In the genomic region with DNA sequence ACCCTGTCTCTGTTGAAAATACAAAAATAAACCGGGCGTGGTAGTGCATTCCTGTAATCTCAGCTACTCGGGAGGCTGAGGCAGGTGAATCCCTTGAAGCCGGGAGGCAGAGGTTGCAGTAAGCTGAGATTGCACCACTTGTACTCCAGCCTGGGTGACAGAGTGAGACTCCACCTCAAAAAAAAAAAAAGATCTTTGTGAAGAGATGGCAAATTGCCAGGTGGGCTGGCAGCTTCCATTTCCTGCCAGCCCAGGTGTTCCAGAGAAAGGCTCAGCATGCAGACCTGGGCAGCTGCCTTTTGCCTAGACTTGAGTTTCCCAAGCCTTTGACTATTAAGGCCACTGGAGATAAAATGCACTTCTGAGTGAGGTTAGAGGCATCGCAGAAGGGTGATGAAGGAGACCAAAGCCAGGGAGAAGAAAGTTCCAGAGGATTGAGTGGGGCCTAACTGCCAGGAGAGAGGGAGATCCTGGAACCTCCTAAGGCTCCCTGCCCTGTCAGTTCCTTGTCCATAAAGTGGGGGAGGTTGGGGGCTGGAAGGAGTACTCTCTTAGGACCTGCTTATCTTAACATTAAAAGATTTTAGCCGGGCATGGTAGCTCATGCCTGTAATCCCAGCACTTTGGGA, we compare ENCODE assay signal across 10 cellular contexts. TPM values are rescaled to one million over a fixed set of nuclear protein-coding genes. Genes with fewer than 3 reads are reported as not detected.
A peak's percentile ranks its signal among the peaks of the same experiment; 100 is the strongest.
DNase-seq lines count a peak whose midpoint lies in the region; ATAC-seq and TF ChIP-seq lines count a peak whose summit lies in the region.
"Had no signal": no experiment of that assay in that cellular context is flagged by ENCODE, and none has a peak within 500 bp of the region (broad histone marks: within the 10 kb centered on the region; RNA-seq: fewer than 3 reads in every experiment).

No MANE protein-coding gene starts in this region.

- H3K23ac ChIP-seq in IMR-90 (ENCODE audit: low read depth, low read length) = no peak overlapping the region

- H3K9me1 ChIP-seq in IMR-90 (ENCODE audit: insufficient read depth, low read length) = peaks cover 18% of the 10 kb centered on the region

- in situ Hi-C loops in IMR-90 (cut with MboI; ENCODE audit: low sequenced_read_pairs) = no loop called here
- in situ Hi-C loops in gastrocnemius medialis (cut with MboI; ENCODE audit: low sequenced_read_pairs in 4 of 4) = no loop called here

- POLR2A ChIA-PET in IMR-90 (lab: Charles Lee; ENCODE audit: unreplicated experiment) = no interaction called here
- POLR2A ChIA-PET in MCF 10A (lab: Yijun Ruan, JAX) = interaction anchor here (0.6 to 27.1 kb wide), 17 partner anchors 9 to 292 kb away, joined by 3 to 902 read pairs (median 5); partner anchors contain the start of gene DDIT4

- peak overlapping the region; percentile 34; the same call in 1 of the 2 replicates for H2BK120ac ChIP-seq in IMR-90 (ENCODE audit: low read depth, low read length)

- H3K9me3 ChIP-seq in IMR-90 (ENCODE audit: control insufficient read depth, insufficient read depth, low read length) (no peaks in the 10 kb centered on the region), gastrocnemius medialis (no peaks in the 10 kb centered on the region)

- no peak overlapping the region for H3K4me2 ChIP-seq in IMR-90 (ENCODE audit: low read depth, low read length)

- peaks cover 29% of the 10 kb centered on the region for H3K4me1 Mint-ChIP-seq in MCF 10A (ENCODE audit: insufficient read depth, unreplicated experiment)

- BruUV-seq in IMR-90 (replicated peaks; lab: Mats Ljungman, UMichigan) (no TSS peak), MCF 10A (replicated peaks; lab: Mats Ljungman, UMichigan) (no TSS peak)

- H3K9ac ChIP-seq in IMR-90 (ENCODE audit: low read depth, low read length) = no peak overlapping the region

- H3K79me1 ChIP-seq in IMR-90 (ENCODE audit: low read depth in 1 of 2, low read length in 2 of 2) = no peaks in the 10 kb centered on the region

- H3K56ac ChIP-seq in IMR-90 (ENCODE audit: extremely low read depth, insufficient read depth, low read length) = no peak overlapping the region

- peak overlapping the region; percentile 93 for H3K27ac Mint-ChIP-seq in MCF 10A (ENCODE audit: low read depth, unreplicated experiment)

- 0 out of 3 replicates have a peak overlapping the region, but pooled peaks have one; percentile 46 for H2BK15ac ChIP-seq in IMR-90 (ENCODE audit: low read depth, low read length)

- no peak overlapping the region for H4K5ac ChIP-seq in IMR-90 (ENCODE audit: low read depth, low read length)

- no peak overlapping the region for H3K14ac ChIP-seq in IMR-90 (replicated peaks; ENCODE audit: low read depth, low read length)

- H3K36me3 ChIP-seq in IMR-90 (ENCODE audit: control insufficient read depth, insufficient read depth, low read length) (no peaks in the 10 kb centered on the region), gastrocnemius medialis (no peaks in the 10 kb centered on the region)

- no peak overlapping the region; the same call in 1 of the 2 replicates for H4K91ac ChIP-seq in IMR-90 (ENCODE audit: insufficient read depth, low read depth, low read length)

- H2AFZ ChIP-seq in IMR-90 (replicated peaks; ENCODE audit: low read length, poor library complexity) = no peak overlapping the region

- H3K4me3 Mint-ChIP-seq in MCF 10A (ENCODE audit: unreplicated experiment) = peak overlapping the region; percentile 30

- intact Hi-C loops in IMR-90 (cut with micrococcal nuclease) (no loop called here), MCF 10A (cut with micrococcal nuclease) (no loop called here), gastrocnemius medialis (cut with DNase I; ENCODE audit: low total_unique reads) (no loop called here)

- H3K36me3 Mint-ChIP-seq in MCF 10A (ENCODE audit: insufficient read depth, unreplicated experiment) = no peaks in the 10 kb centered on the region

- no peak overlapping the region for H3K18ac ChIP-seq in IMR-90 (ENCODE audit: low read depth, low read length)

- CTCF ChIA-PET in IMR-90 (lab: Yijun Ruan, JAX) (no interaction called here), MCF 10A (lab: Yijun Ruan, JAX) (interaction anchor here (0.6 to 1.9 kb wide), 6 partner anchors 10 to 74 kb away, joined by 3 to 6 read pairs (median 4); partner anchors contain the start of gene DDIT4)

- H4K8ac ChIP-seq in IMR-90 (ENCODE audit: low read depth in 2 of 2, low read length in 2 of 2) = no peak overlapping the region

- dilution Hi-C loops in IMR-90 (cut with HindIII; ENCODE audit: low sequenced_read_pairs, unreplicated experiment) = no loop called here

- H3K4me3 ChIP-seq in IMR-90 (ENCODE audit: insufficient read depth, low read depth, low read length) (no peak overlapping the region), gastrocnemius medialis (no peak overlapping the region)

- H2BK20ac ChIP-seq in IMR-90 (ENCODE audit: low read depth, low read length) = no peak overlapping the region

- peaks cover 21% of the 10 kb centered on the region for H3K4me1 ChIP-seq in IMR-90 (ENCODE audit: control insufficient read depth, insufficient read depth, low read length)
- peaks cover 20 to 32% of the 10 kb centered on the region in 2 donors for H3K4me1 ChIP-seq in gastrocnemius medialis

- TF ChIP-seq CTCF in IMR-90 (conservative IDR thresholded peaks at IDR 0.05; ENCODE audit: low read depth, low read length) (no peak), MCF 10A (IDR thresholded peaks at IDR 0.05; ENCODE audit: unreplicated experiment) (no peak), gastrocnemius medialis (IDR thresholded peaks at IDR 0.05 in 4 of 5, conservative IDR thresholded peaks at IDR 0.05 in 1 of 5) (no peak)

- no peak for TF ChIP-seq POLR2A in IMR-90 (IDR thresholded peaks at IDR 0.05; ENCODE audit: low read depth, low read length)
- no peak for TF ChIP-seq POLR2A in gastrocnemius medialis (IDR thresholded peaks at IDR 0.05)

- no peak overlapping the region for H2BK5ac ChIP-seq in IMR-90 (ENCODE audit: low read depth, low read length, poor library complexity, severe bottlenecking)

- H3K27me3 ChIP-seq in IMR-90 (ENCODE audit: control insufficient read depth, insufficient read depth, low read length) = no peaks in the 10 kb centered on the region
- no peaks in the 10 kb centered on the region for H3K27me3 ChIP-seq in gastrocnemius medialis

- H3K9me3 Mint-ChIP-seq in MCF 10A (ENCODE audit: unreplicated experiment) = no peaks in the 10 kb centered on the region

- H2AK9ac ChIP-seq in IMR-90 (replicated peaks; ENCODE audit: low read depth, low read length, poor library complexity) = no peak overlapping the region

- WGBS in IMR-90 (ENCODE audit: extremely low coverage in 2 of 2, insufficient read length in 1 of 2), 2 experiments = 91% methylated on average over 3 of the region's 6 CpGs; no CpG with 5 or more reads in 1 of the 2 experiments

- no peak for DNase-seq in IMR-90
- peak; percentile 64 for DNase-seq in NCI-H2196 treated with DMSO at 0.1 percent for 48 hours (lab: John Stamatoyannopoulos, UW; ENCODE audit: unreplicated experiment)
- DNase-seq in MCF 10A (ENCODE audit: unreplicated experiment) = peak; percentile 94
- peak in 1 of 2 donors; percentile 47 for DNase-seq in gastrocnemius medialis
- no peak for DNase-seq in midbrain (lab: John Stamatoyannopoulos, UW)
- DNase-seq: amniotic stem cell, nucleus accumbens had no signal

- H3K27me3 Mint-ChIP-seq in MCF 10A (ENCODE audit: insufficient read depth, unreplicated experiment) = no peaks in the 10 kb centered on the region

- ATAC-seq in IMR-90 (ENCODE audit: low read depth) (no peak), gastrocnemius medialis (peak in 1 of 2 donors; percentile 0), GM21390 (IDR thresholded peaks at IDR 0.05; ENCODE audit: unreplicated experiment) (no peak), HG03571 (IDR thresholded peaks at IDR 0.05; ENCODE audit: unreplicated experiment) (no peak)
- ATAC-seq in activated CD4-positive, CD25-positive, alpha-beta regulatory T cell treated with anti-CD3 and anti-CD28 coated beads, Interleukin-2, amount 50 U/mL, for 24 hours = no peak

- no peak overlapping the region; the same call in 1 of the 2 replicates for H3K4ac ChIP-seq in IMR-90 (ENCODE audit: low read depth, low read length)

- TF ChIP-seq RAD21 in IMR-90 (IDR thresholded peaks at IDR 0.05; ENCODE audit: low read length) = no peak

- no peaks in the 10 kb centered on the region for H4K20me1 ChIP-seq in IMR-90 (ENCODE audit: insufficient read depth, low read length)

- H2AK5ac ChIP-seq in IMR-90 (ENCODE audit: low read depth, low read length) = no peak overlapping the region

- H3K27ac ChIP-seq in IMR-90 (ENCODE audit: insufficient read depth, low read length) (no peak overlapping the region), gastrocnemius medialis (peak overlapping the region; percentile 38 to 98 (median 58))

TF ChIP-seq in IMR-90, 13 proteins besides CTCF, POLR2A, EP300 and RAD21 (continues in another document):
- TF ChIP-seq MXI1 (IDR thresholded peaks at IDR 0.05; ENCODE audit: borderline replicate concordance, low read depth, low read length) (no peak), RCOR1 (IDR thresholded peaks at IDR 0.05; ENCODE audit: insufficient replicate concordance, low read length) (no peak), SMC3 (IDR thresholded peaks at IDR 0.05; ENCODE audit: low read depth, low read length) (no peak), MAFK (IDR thresholded peaks at IDR 0.05; ENCODE audit: low read depth, low read length) (no peak), NFE2L2 (IDR thresholded peaks at IDR 0.05; ENCODE audit: low read depth, low read length) (no peak), MAZ (IDR thresholded peaks at IDR 0.05; ENCODE audit: borderline replicate concordance, low read depth, low read length) (no peak)

RNA-seq across cellular contexts. Expression of gene DDIT4, which starts 10.0 kb away (rescaled TPM):
- 108 and 110 TPM in 2 replicates for total RNA-seq in IMR-90 (2012; rRNA removed)
- polyA plus RNA-seq in IMR-90 (2012; rRNA removed) = 31.0 and 59.6 TPM in 2 replicates
- polyA plus RNA-seq in IMR-90 (2012; cell fraction: cytosol; rRNA removed) = 38.8 and 80.6 TPM in 2 replicates
- polyA plus RNA-seq in IMR-90 (2012; cell fraction: nucleus; rRNA removed; ENCODE audit: low replicate concordance) = 80.3 and 93.3 TPM in 2 replicates
- 698 and 872 TPM in 2 replicates for total RNA-seq in MCF 10A (2022)
- 100 to 1,000 TPM; 296 to 667 (median 319) TPM for total RNA-seq in gastrocnemius medialis

RNA-seq across cellular contexts. Expression of gene ASCC1, which starts 47.7 kb away (rescaled TPM):
- 21.0 and 21.9 TPM in 2 replicates for total RNA-seq in IMR-90 (2012; rRNA removed)
- 12.3 and 15.9 TPM in 2 replicates for polyA plus RNA-seq in IMR-90 (2012; rRNA removed)
- 5.2 and 5.6 TPM in 2 replicates for polyA plus RNA-seq in IMR-90 (2012; cell fraction: cytosol; rRNA removed)
- polyA plus RNA-seq in IMR-90 (2012; cell fraction: nucleus; rRNA removed; ENCODE audit: low replicate concordance) = 1.5 and 9.0 TPM in 2 replicates
- 26.3 and 31.6 TPM in 2 replicates for total RNA-seq in MCF 10A (2022)
- 10 to 100 TPM; 26.1 to 31.1 (median 29.6) TPM for total RNA-seq in gastrocnemius medialis

RNA-seq across cellular contexts. Expression of gene ANAPC16, which starts 47.9 kb away (rescaled TPM):
- 26.3 and 35.3 TPM in 2 replicates for total RNA-seq in IMR-90 (2012; rRNA removed)
- 17.4 and 25.2 TPM in 2 replicates for polyA plus RNA-seq in IMR-90 (2012; rRNA removed)
- polyA plus RNA-seq in IMR-90 (2012; cell fraction: cytosol; rRNA removed) = 11.2 and 14.4 TPM in 2 replicates
- polyA plus RNA-seq in IMR-90 (2012; cell fraction: nucleus; rRNA removed; ENCODE audit: low replicate concordance) = 4.8 and 19.4 TPM in 2 replicates
- 97.0 and 110 TPM in 2 replicates for total RNA-seq in MCF 10A (2022)
- total RNA-seq in gastrocnemius medialis = 100 to 1,000 TPM in 2 of 4 donors, 10 to 100 TPM in 2; 70.9 to 168 (median 105) TPM

Comparison
In these comparisons a context has a peak if more than half of its experiments do, and no peak if none do; other contexts are left out.
1. DNase-seq: peak in NCI-H2196 treated with DMSO at 0.1 percent for 48 hours (single experiment) and MCF 10A (single experiment); none in IMR-90 (single experiment) and midbrain (single experiment).